In the genomic region with DNA sequence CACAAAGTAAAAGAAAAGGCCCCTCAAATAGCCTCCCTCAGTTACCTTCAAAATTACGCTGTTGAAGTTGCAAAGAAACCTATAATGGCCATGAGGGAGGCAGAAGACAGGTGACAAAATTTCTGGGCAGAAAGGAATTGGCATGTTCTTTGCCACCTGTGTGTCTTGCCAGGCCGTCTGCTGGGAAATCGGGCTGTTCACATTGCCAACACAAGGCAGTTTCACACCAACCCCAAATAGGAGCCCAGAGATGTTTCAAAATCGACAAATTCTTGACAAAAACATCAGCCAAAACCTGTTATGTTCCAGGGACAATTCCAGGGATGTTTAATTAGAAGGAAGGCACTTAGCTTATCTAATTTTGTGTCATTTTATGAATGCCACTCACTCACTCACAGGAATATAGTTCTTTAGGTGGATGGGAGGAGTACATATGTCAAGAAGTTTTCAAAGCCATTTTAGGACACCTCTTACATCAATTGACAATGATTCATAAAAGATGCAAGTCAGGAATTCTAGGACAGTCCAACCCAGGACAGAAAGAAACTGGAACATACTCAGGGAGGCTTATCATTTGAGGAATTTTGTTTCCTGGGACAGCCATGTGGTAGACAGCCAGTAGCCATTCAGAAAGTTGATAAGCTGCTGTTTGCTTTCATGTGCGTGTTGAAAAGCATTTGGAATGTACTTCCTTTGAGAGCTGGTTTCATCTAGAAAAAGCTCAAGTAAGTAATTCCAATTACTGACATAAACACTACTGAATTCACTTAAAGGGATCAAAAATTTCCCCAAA, we compare ENCODE assay signal across 18 cellular contexts.
DNase-seq lines count a peak whose midpoint lies in the region; ATAC-seq and TF ChIP-seq lines count a peak whose summit lies in the region.
"Had no signal": no experiment of that assay in that cellular context is flagged by ENCODE, and none has a peak within 500 bp of the region (broad histone marks: within the 10 kb centered on the region; RNA-seq: fewer than 3 reads in every experiment).

No MANE protein-coding gene starts in this region.

- H4K8ac ChIP-seq in mesenchymal stem cell (ENCODE audit: low read length): no peak overlapping the region

- no peak overlapping the region for H2BK12ac ChIP-seq in mesenchymal stem cell (ENCODE audit: low read length in 2 of 2)

- H3K36me3 ChIP-seq in mesenchymal stem cell (ENCODE audit: control insufficient read depth in 1 of 2, insufficient read depth in 2 of 2, low read depth in 1 of 2, low read length in 2 of 2): no peaks in the 10 kb centered on the region
- no peaks in the 10 kb centered on the region for H3K36me3 ChIP-seq in thoracic aorta
- H3K36me3 ChIP-seq: BLaER1 had no signal

- H3K9ac ChIP-seq in mesenchymal stem cell (ENCODE audit: low read length): peak overlapping the region; percentile 72
- H3K9ac ChIP-seq: BLaER1 had no signal

- H2BK120ac ChIP-seq in mesenchymal stem cell (ENCODE audit: low read depth, low read length): no peak overlapping the region

- no peak overlapping the region for H2AK5ac ChIP-seq in mesenchymal stem cell (ENCODE audit: low read length, severe bottlenecking)

- TF ChIP-seq CTCF in HFF-Myc (IDR thresholded peaks at IDR 0.05; ENCODE audit: low read depth, low read length, missing control alignments): no peak
- TF ChIP-seq CTCF in fibroblast of pulmonary artery (IDR thresholded peaks at IDR 0.05; ENCODE audit: low read length, missing control alignments): no peak
- no peak for TF ChIP-seq CTCF in thoracic aorta (IDR thresholded peaks at IDR 0.05)
- no peak for TF ChIP-seq CTCF in GM13976 (IDR thresholded peaks at IDR 0.05; ENCODE audit: borderline replicate concordance, control extremely low read depth, extremely low read depth, insufficient read depth, missing control alignments)

- DNase-seq in HFF-Myc (ENCODE audit: extremely low read depth, low read depth): peak; percentile 58
- DNase-seq in fibroblast of pulmonary artery (ENCODE audit: low read depth): peak; percentile 84
- DNase-seq in mesenchymal stem cell: peak; percentile 33
- no peak for DNase-seq in thoracic aorta (ENCODE audit: low spot score)
- DNase-seq in GM13976 (ENCODE audit: low spot score): no peak
- DNase-seq in NK-92 treated with Interleukin-12 subunit alpha and Interleukin-12 subunit beta, amount 100 ng/mL, for 24 hours (lab: John Stamatoyannopoulos, UW): no peak
- DNase-seq: activated CD4-positive, alpha-beta T cell treated with anti-CD3 and anti-CD28 coated beads for 1 hour; activated naive CD8-positive, alpha-beta T cell treated with anti-CD3 and anti-CD28 coated beads, Interleukin-2, amount 50 U/mL, for 24 hours; activated T-cell treated with anti-CD3 and anti-CD28 coated beads, Interleukin-2, amount 50 U/mL, for 1 hour; DND-41; kidney; NCI-H1694; NCI-H524 treated with DMSO at 0.1 percent for 48 hours; stimulated activated CD4-positive, alpha-beta T cell treated with anti-CD3 and anti-CD28 coated beads, Interleukin-15, amount 100 ng/mL, for 24 hours had no signal

- ATAC-seq in thoracic aorta (ENCODE audit: insufficient number of reproducible peaks, low FRiP score, low read depth): peak; percentile 32
- no peak for ATAC-seq in HG03571 (IDR thresholded peaks at IDR 0.05; ENCODE audit: unreplicated experiment)
- ATAC-seq in HG03139 (IDR thresholded peaks at IDR 0.05; ENCODE audit: unreplicated experiment): no peak
- ATAC-seq: activated naive CD8-positive, alpha-beta T cell treated with anti-CD3 and anti-CD28 coated beads, Interleukin-2, amount 50 U/mL, for 24 hours had no signal

- H3K27ac ChIP-seq in mesenchymal stem cell (ENCODE audit: low read length, poor library complexity, severe bottlenecking) (no peak overlapping the region), thoracic aorta (peak overlapping the region; percentile 58 to 80)
- H3K27ac ChIP-seq: BLaER1, dorsolateral prefrontal cortex had no signal

- H2AFZ ChIP-seq in mesenchymal stem cell (ENCODE audit: low read depth, low read length): no peak overlapping the region

- peaks cover 4% of the 10 kb centered on the region for H3K9me3 ChIP-seq in mesenchymal stem cell (ENCODE audit: control insufficient read depth, low read length)
- H3K9me3 ChIP-seq in thoracic aorta: no peaks in the 10 kb centered on the region

- H3K27me3 ChIP-seq in mesenchymal stem cell (ENCODE audit: control insufficient read depth in 1 of 2, insufficient read depth in 1 of 2, low read length in 2 of 2): no peaks in the 10 kb centered on the region
- H3K27me3 ChIP-seq in thoracic aorta (replicated peaks; ENCODE audit: insufficient read depth): no peaks in the 10 kb centered on the region
- H3K27me3 ChIP-seq: BLaER1, dorsolateral prefrontal cortex had no signal

- H4K91ac ChIP-seq in mesenchymal stem cell (ENCODE audit: low read length): no peak overlapping the region

- in situ Hi-C loops in GM13976 (cut with MboI; ENCODE audit: low sequenced_read_pairs, unreplicated experiment): no loop called here

- no peak overlapping the region for H3K23ac ChIP-seq in mesenchymal stem cell (ENCODE audit: low read length in 2 of 2)

- H3K79me1 ChIP-seq in mesenchymal stem cell (replicated peaks; ENCODE audit: low read length, poor library complexity, severe bottlenecking): no peaks in the 10 kb centered on the region

- H2BK15ac ChIP-seq in mesenchymal stem cell (ENCODE audit: low read depth, poor library complexity, severe bottlenecking): no peak overlapping the region

- no peak overlapping the region for H3K4ac ChIP-seq in mesenchymal stem cell (ENCODE audit: low read depth in 1 of 2, low read length in 2 of 2)

- H3K4me3 ChIP-seq in HFF-Myc (replicated peaks; ENCODE audit: low read depth, low read length) (no peak overlapping the region), fibroblast of pulmonary artery (replicated peaks; ENCODE audit: low read depth, low read length) (no peak overlapping the region), mesenchymal stem cell (ENCODE audit: insufficient read depth in 1 of 2, low read depth in 1 of 2, low read length in 2 of 2) (no peak overlapping the region), thoracic aorta (no peak overlapping the region)
- H3K4me3 ChIP-seq: BLaER1, dorsolateral prefrontal cortex had no signal

- 100% methylated on average over 2 of the region's 5 CpGs for WGBS in mesenchymal stem cell

- no peak overlapping the region for H3K4me2 ChIP-seq in mesenchymal stem cell (ENCODE audit: low read length, poor library complexity, severe bottlenecking)
- H3K4me2 ChIP-seq: BLaER1 had no signal

- no peak overlapping the region for H3K18ac ChIP-seq in mesenchymal stem cell (ENCODE audit: low read depth in 1 of 2, low read length in 2 of 2)

- H3K4me1 ChIP-seq in mesenchymal stem cell (ENCODE audit: control insufficient read depth, insufficient read depth, low read depth, low read length) (no peaks in the 10 kb centered on the region), thoracic aorta (ENCODE audit: control insufficient read depth in 1 of 2, low read depth in 2 of 2) (peaks cover 17 to 20% of the 10 kb centered on the region in 2 donors)

- H3K14ac ChIP-seq in mesenchymal stem cell (ENCODE audit: low read length in 2 of 2): no peak overlapping the region

- H2BK5ac ChIP-seq in mesenchymal stem cell (ENCODE audit: low read depth, low read length, poor library complexity, severe bottlenecking): no peak overlapping the region

Comparison
In these comparisons a context has a peak if more than half of its experiments do, and no peak if none do; other contexts are left out.
1. DNase-seq: peak in HFF-Myc (single experiment), fibroblast of pulmonary artery (single experiment) and mesenchymal stem cell (single experiment); none in thoracic aorta (single experiment), GM13976 (single experiment) and NK-92 treated with Interleukin-12 subunit alpha and Interleukin-12 subunit beta, amount 100 ng/mL, for 24 hours (single experiment).